Comparison of ENCODE assay signal across 1 cellular context in the genomic region with DNA sequence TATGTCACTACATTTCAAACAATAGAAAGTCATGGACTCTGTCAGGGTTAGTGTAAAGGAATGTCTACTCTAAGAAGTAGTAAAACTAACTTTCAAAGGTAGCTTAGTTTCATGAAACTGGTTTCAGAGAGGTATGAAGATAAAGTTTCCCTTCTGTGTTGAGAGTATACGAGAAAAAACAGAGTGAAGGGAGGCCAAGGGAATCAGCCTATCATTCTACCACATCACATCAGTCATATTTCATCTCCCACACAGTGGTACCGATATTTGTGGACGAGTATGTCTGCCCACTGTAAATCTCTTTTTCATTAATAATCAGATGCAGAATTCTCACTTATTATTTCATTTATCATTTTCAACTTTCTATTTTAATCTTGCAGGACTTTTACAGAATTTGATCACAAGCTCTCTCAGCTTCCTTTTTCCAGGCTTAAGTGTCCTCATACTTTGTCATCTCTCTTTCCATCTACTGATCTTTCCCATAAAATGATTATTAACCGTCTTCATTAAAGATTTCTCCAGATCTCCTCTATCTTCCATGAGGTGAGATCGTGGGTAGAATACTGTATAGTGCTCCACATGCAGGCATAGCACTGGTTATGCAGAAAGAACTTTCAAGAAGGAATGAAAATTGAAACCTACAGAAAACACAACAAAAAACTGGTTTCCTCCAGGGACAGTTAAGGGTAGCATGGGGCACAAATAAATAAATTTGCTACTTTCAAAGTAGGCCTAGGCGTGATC.
TF ChIP-seq lines count a peak whose summit lies in the region.

No MANE protein-coding gene starts in this region.

TF ChIP-seq in HepG2, 621 proteins besides CTCF, POLR2A, EP300 and RAD21:
- no peak for TF ChIP-seq SMC3 (IDR thresholded peaks at IDR 0.05; ENCODE audit: low read length)
- TF ChIP-seq MTA1 (CRISPR knock-in tag; IDR thresholded peaks at IDR 0.05; ENCODE audit: borderline replicate concordance): no peak
- no peak for TF ChIP-seq GABPA (IDR thresholded peaks at IDR 0.05; ENCODE audit: low read depth, low read length)
- TF ChIP-seq GABPA (CRISPR knock-in tag; IDR thresholded peaks at IDR 0.05; ENCODE audit: low read depth): no peak
- TF ChIP-seq ZFP62 (CRISPR knock-in tag; IDR thresholded peaks at IDR 0.05): no peak
- TF ChIP-seq ZNF263 (CRISPR knock-in tag; IDR thresholded peaks at IDR 0.05): no peak
- TF ChIP-seq TAF15 (IDR thresholded peaks at IDR 0.05; ENCODE audit: low read depth, low read length, poor library complexity, severe bottlenecking): no peak
